17 cellular contexts compared by ENCODE assay signal in the genomic region with DNA sequence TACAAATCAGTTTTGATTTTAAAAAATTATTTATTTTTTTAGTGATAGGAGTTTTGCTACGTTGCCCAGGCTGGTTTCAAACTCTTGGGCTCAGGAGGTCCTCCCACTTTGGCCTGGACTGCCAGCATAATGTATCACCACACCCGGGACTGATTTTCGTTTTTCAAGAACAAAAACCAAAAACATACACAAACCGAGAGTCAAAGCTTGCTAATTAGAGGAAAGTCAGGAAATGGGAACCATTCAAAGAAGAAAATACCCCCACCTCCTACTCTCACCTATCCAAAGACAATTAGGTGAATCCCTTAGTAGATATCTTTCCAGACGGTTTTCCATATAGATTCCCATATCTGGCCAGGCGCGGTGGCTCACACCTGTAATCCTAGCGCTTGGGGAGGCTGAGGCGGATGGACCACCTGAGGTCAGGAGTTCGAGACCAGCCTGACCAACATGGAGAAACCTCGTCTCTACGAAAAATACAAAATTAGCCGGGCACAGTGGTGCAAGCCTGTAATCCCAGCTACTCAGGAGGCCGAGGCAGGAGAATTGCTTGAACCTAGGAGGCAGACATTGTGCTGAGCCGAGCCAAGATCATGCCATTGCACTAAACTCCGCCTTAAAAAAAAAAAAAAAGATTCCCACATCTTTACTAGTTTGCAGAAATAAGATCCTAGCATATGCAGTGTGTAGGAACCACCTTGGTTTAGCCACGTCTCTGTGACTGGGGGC. TPM values are rescaled to one million over a fixed set of nuclear protein-coding genes. Genes with fewer than 3 reads are reported as not detected.
DNase-seq lines count a peak whose midpoint lies in the region; ATAC-seq lines count a peak whose summit lies in the region.
"Had no signal": no experiment of that assay in that cellular context is flagged by ENCODE, and none has a peak within 500 bp of the region (broad histone marks: within the 10 kb centered on the region; RNA-seq: fewer than 3 reads in every experiment).

No MANE protein-coding gene starts in this region.

- no peak overlapping the region for H3K9ac ChIP-seq in rectal smooth muscle tissue (ENCODE audit: low read length)

- H3K4me3 ChIP-seq in rectal smooth muscle tissue (ENCODE audit: low read length): peak overlapping the region; percentile 32
- H3K4me3 ChIP-seq: adrenal gland had no signal

- H3K27me3 Mint-ChIP-seq in T-helper 2 cell treated with Interferon-gamma antibody and Interleukin-4, amounts not matched to agents 5 μg/mL and 100 μg/mL, for 36 hours (ENCODE audit: low read depth): no peaks in the 10 kb centered on the region
- peaks cover 2% of the 10 kb centered on the region for H3K27me3 Mint-ChIP-seq in IgD-negative memory B cell

- no peaks in the 10 kb centered on the region for H3K4me1 ChIP-seq in rectal smooth muscle tissue (ENCODE audit: control insufficient read depth, insufficient read depth, low read length)
- H3K4me1 ChIP-seq: adrenal gland had no signal

- H3K36me3 Mint-ChIP-seq in T-helper 2 cell treated with Interferon-gamma antibody and Interleukin-4, amounts not matched to agents 5 μg/mL and 100 μg/mL, for 36 hours (ENCODE audit: low read depth): peaks cover 43% of the 10 kb centered on the region
- H3K36me3 Mint-ChIP-seq in IgD-negative memory B cell: no peaks in the 10 kb centered on the region
- peaks cover 39 to 43% of the 10 kb centered on the region in 2 donors for H3K36me3 Mint-ChIP-seq in activated naive CD4-positive, alpha-beta T cell treated with anti-CD3 and anti-CD28 coated beads, Interleukin-2, amount 50 U/mL, for 72 hours

- H3K27ac Mint-ChIP-seq in T-helper 2 cell treated with Interferon-gamma antibody and Interleukin-4, amounts not matched to agents 5 μg/mL and 100 μg/mL, for 36 hours: peak overlapping the region; percentile 95
- peak overlapping the region in 2 of 3 donors; percentile 13 to 74 for H3K27ac Mint-ChIP-seq in IgD-negative memory B cell
- peak overlapping the region; percentile 96 for H3K27ac Mint-ChIP-seq in activated naive CD4-positive, alpha-beta T cell treated with anti-CD3 and anti-CD28 coated beads, Interleukin-2, amount 50 U/mL, for 72 hours

- H3K4me1 Mint-ChIP-seq in T-helper 2 cell treated with Interferon-gamma antibody and Interleukin-4, amounts not matched to agents 5 μg/mL and 100 μg/mL, for 36 hours (ENCODE audit: low read depth): peaks cover 34% of the 10 kb centered on the region
- H3K4me1 Mint-ChIP-seq in IgD-negative memory B cell: peaks cover 15 to 40% (median 32%) of the 10 kb centered on the region in 3 donors

- ATAC-seq in activated naive CD4-positive, alpha-beta T cell treated with anti-CD3 and anti-CD28 coated beads, Interleukin-2, amount 50 U/mL, for 72 hours: no peak
- no peak for ATAC-seq in HG02973 (IDR thresholded peaks at IDR 0.05; ENCODE audit: unreplicated experiment)
- ATAC-seq: HCT116 had no signal

- H3K27me3 ChIP-seq in rectal smooth muscle tissue (ENCODE audit: control insufficient read depth, insufficient read depth, low read length): no peaks in the 10 kb centered on the region

- no peaks in the 10 kb centered on the region for H3K9me3 Mint-ChIP-seq in T-helper 2 cell treated with Interferon-gamma antibody and Interleukin-4, amounts not matched to agents 5 μg/mL and 100 μg/mL, for 36 hours
- no peaks in the 10 kb centered on the region for H3K9me3 Mint-ChIP-seq in IgD-negative memory B cell
- H3K9me3 Mint-ChIP-seq in activated naive CD4-positive, alpha-beta T cell treated with anti-CD3 and anti-CD28 coated beads, Interleukin-2, amount 50 U/mL, for 72 hours: no peaks in the 10 kb centered on the region

- no peak for DNase-seq in T-helper 2 cell treated with Interferon-gamma antibody and Interleukin-4, amounts not matched to agents 5 μg/mL and 100 μg/mL, for 36 hours (ENCODE audit: low spot score)
- DNase-seq in T-helper 2 cell: no peak
- no peak for DNase-seq in activated naive CD4-positive, alpha-beta T cell treated with anti-CD3 and anti-CD28 coated beads, Interleukin-2, amount 50 U/mL, for 72 hours (ENCODE audit: low spot score in 2 of 2)
- DNase-seq in dedifferentiated amniotic fluid mesenchymal stem cell (ENCODE audit: extremely low spot score): no peak
- DNase-seq in NCI-H524 treated with DMSO at 0.1 percent for 48 hours (lab: John Stamatoyannopoulos, UW): no peak
- DNase-seq: 8988T, adrenal gland, DMS 273 treated with DMSO at 0.1 percent for 48 hours, NCI-H146, NCI-H748 treated with DMSO at 0.1 percent for 48 hours had no signal

- no peaks in the 10 kb centered on the region for H3K36me3 ChIP-seq in rectal smooth muscle tissue (ENCODE audit: control insufficient read depth, insufficient read depth, low read length)
- H3K36me3 ChIP-seq: adrenal gland had no signal

- H3K27ac ChIP-seq in rectal smooth muscle tissue (ENCODE audit: low read depth, low read length): no peak overlapping the region
- H3K27ac ChIP-seq: adrenal gland had no signal

- peak overlapping the region; percentile 97 for H3K4me3 Mint-ChIP-seq in T-helper 2 cell treated with Interferon-gamma antibody and Interleukin-4, amounts not matched to agents 5 μg/mL and 100 μg/mL, for 36 hours
- peak overlapping the region; percentile 31 to 89 (median 74) for H3K4me3 Mint-ChIP-seq in IgD-negative memory B cell

RNA-seq across cellular contexts. Expression of a gene that starts 0.9 kb away (rescaled TPM):
- 11.0 TPM for polyA plus RNA-seq in IgD-negative memory B cell
- 100 to 1,000 TPM in 1 of 2 donors, 10 to 100 TPM in 1; 83.4 to 145 TPM for total RNA-seq in activated naive CD4-positive, alpha-beta T cell treated with anti-CD3 and anti-CD28 coated beads, Interleukin-2, amount 50 U/mL, for 72 hours
- total RNA-seq: dermis microvascular lymphatic vessel endothelial cell, fibroblast of villous mesenchyme, myocyte had no signal

RNA-seq across cellular contexts. Expression of a gene that starts 16.8 kb away (rescaled TPM):
- not detected for polyA plus RNA-seq in IgD-negative memory B cell
- total RNA-seq in activated naive CD4-positive, alpha-beta T cell treated with anti-CD3 and anti-CD28 coated beads, Interleukin-2, amount 50 U/mL, for 72 hours: 10 to 100 TPM; 10.1 to 14.5 TPM

Comparison
In these comparisons a context has a peak if more than half of its experiments do, and no peak if none do; other contexts are left out.
1. H3K27ac Mint-ChIP-seq: peak in every context shown above with its lines; median percentile 96 in activated naive CD4-positive, alpha-beta T cell treated with anti-CD3 and anti-CD28 coated beads, Interleukin-2, amount 50 U/mL, for 72 hours; 95 in T-helper 2 cell treated with Interferon-gamma antibody and Interleukin-4, amounts not matched to agents 5 μg/mL and 100 μg/mL, for 36 hours; 44 in IgD-negative memory B cell.